ENCODE assay signal across 21 cellular contexts in genomic region chr10:110620108-110620719, GRCh38. TPM values are rescaled to one million over a fixed set of nuclear protein-coding genes. Genes with fewer than 3 reads are reported as not detected.
"Had no signal": no experiment of that assay in that cellular context is flagged by ENCODE, and none has a peak within 500 bp of the region (broad histone marks: within the 10 kb centered on the region; RNA-seq: fewer than 3 reads in every experiment).

No MANE protein-coding gene starts in this region.

- H3K36me3 ChIP-seq: colonic mucosa, lower lobe of right lung, sigmoid colon, spleen, upper lobe of right lung had no signal

- H3K36me3 Mint-ChIP-seq: activated naive CD4-positive, alpha-beta T cell treated with anti-CD3 and anti-CD28 coated beads, Interleukin-2, amount 10 ng/mL, durations not matched to agents 7 days and 5 days; brain; stimulated activated memory B cell treated with anti-CD40 and anti-IgM and Interleukin-4, amounts not matched to agents 10 μg/mL and 1 μg/mL and 100 μg/mL, for 72 hours had no signal

- H3K4me3 Mint-ChIP-seq: activated CD4-positive, alpha-beta T cell treated with anti-CD3 and anti-CD28 coated beads, Interleukin-2, amount 10 ng/mL, durations not matched to agents 7 days and 5 days; activated CD8-positive, alpha-beta T cell treated with anti-CD3 and anti-CD28 coated beads, Interleukin-2, amount 10 ng/mL, durations not matched to agents 7 days and 5 days; activated naive CD4-positive, alpha-beta T cell treated with anti-CD3 and anti-CD28 coated beads, Interleukin-2, amount 10 ng/mL, durations not matched to agents 7 days and 5 days; activated naive CD8-positive, alpha-beta T cell treated with anti-CD3 and anti-CD28 coated beads, Interleukin-2, amount 50 U/mL, for 24 hours; activated T-cell treated with anti-CD3 and anti-CD28 coated beads, Interleukin-2, amount 50 U/mL, for 4 hours; brain; nephron progenitor cell; stimulated activated memory B cell treated with anti-CD40 and anti-IgM and Interleukin-4, amounts not matched to agents 10 μg/mL and 1 μg/mL and 100 μg/mL, for 72 hours had no signal

- H3K4me3 ChIP-seq: colonic mucosa, lower lobe of right lung, sigmoid colon, spleen, upper lobe of right lung had no signal

- H3K27ac ChIP-seq: colonic mucosa, foreskin keratinocyte, lower lobe of right lung, sigmoid colon, spleen, upper lobe of right lung had no signal

- H3K27me3 ChIP-seq: colonic mucosa, sigmoid colon, spleen, upper lobe of right lung had no signal

- H3K27ac Mint-ChIP-seq: activated CD4-positive, alpha-beta T cell treated with anti-CD3 and anti-CD28 coated beads, Interleukin-2, amount 10 ng/mL, durations not matched to agents 7 days and 5 days; activated CD8-positive, alpha-beta T cell treated with anti-CD3 and anti-CD28 coated beads, Interleukin-2, amount 10 ng/mL, durations not matched to agents 7 days and 5 days; activated naive CD4-positive, alpha-beta T cell treated with anti-CD3 and anti-CD28 coated beads, Interleukin-2, amount 10 ng/mL, durations not matched to agents 7 days and 5 days; activated naive CD8-positive, alpha-beta T cell treated with anti-CD3 and anti-CD28 coated beads, Interleukin-2, amount 50 U/mL, for 24 hours; brain; nephron progenitor cell; stimulated activated memory B cell treated with anti-CD40 and anti-IgM and Interleukin-4, amounts not matched to agents 10 μg/mL and 1 μg/mL and 100 μg/mL, for 72 hours had no signal

- DNase-seq: activated CD4-positive, alpha-beta T cell treated with anti-CD3 and anti-CD28 coated beads, Interleukin-2, amount 10 ng/mL, durations not matched to agents 7 days and 5 days; activated CD8-positive, alpha-beta T cell treated with anti-CD3 and anti-CD28 coated beads, Interleukin-2, amount 10 ng/mL, durations not matched to agents 7 days and 5 days; activated naive CD4-positive, alpha-beta T cell treated with anti-CD3 and anti-CD28 coated beads, Interleukin-2, amount 10 ng/mL, durations not matched to agents 7 days and 5 days; activated naive CD8-positive, alpha-beta T cell treated with anti-CD3 and anti-CD28 coated beads, Interleukin-2, amount 50 U/mL, for 24 hours; activated T-cell treated with anti-CD3 and anti-CD28 coated beads, Interleukin-2, amount 50 U/mL, for 4 hours; anterior cingulate cortex; central memory CD4-positive, alpha-beta T cell; colonic mucosa; foreskin keratinocyte; hippocampal formation; left colon; lower lobe of right lung; nephron progenitor cell; nucleus accumbens; posterior cingulate gyrus; sigmoid colon; spleen; stimulated activated CD4-positive, alpha-beta T cell treated with anti-CD3 and anti-CD28 coated beads, Interleukin-4, amount 100 ng/mL, for 4 hours; upper lobe of right lung had no signal

- H3K9me3 Mint-ChIP-seq: activated CD4-positive, alpha-beta T cell treated with anti-CD3 and anti-CD28 coated beads, Interleukin-2, amount 10 ng/mL, durations not matched to agents 7 days and 5 days; activated naive CD4-positive, alpha-beta T cell treated with anti-CD3 and anti-CD28 coated beads, Interleukin-2, amount 10 ng/mL, durations not matched to agents 7 days and 5 days had no signal

- H3K9me3 ChIP-seq: colonic mucosa, lower lobe of right lung, sigmoid colon, upper lobe of right lung had no signal

- H3K4me1 ChIP-seq: colonic mucosa, foreskin keratinocyte, lower lobe of right lung, spleen, upper lobe of right lung had no signal

RNA-seq across cellular contexts. Expression of gene RBM20, which starts 23.9 kb away (rescaled TPM):
- total RNA-seq: activated CD4-positive, alpha-beta T cell treated with anti-CD3 and anti-CD28 coated beads, Interleukin-2, amount 10 ng/mL, durations not matched to agents 7 days and 5 days; foreskin keratinocyte had no signal
- polyA plus RNA-seq: foreskin keratinocyte had no signal
